ENCODE assay signal across 25 cellular contexts in the genomic region with DNA sequence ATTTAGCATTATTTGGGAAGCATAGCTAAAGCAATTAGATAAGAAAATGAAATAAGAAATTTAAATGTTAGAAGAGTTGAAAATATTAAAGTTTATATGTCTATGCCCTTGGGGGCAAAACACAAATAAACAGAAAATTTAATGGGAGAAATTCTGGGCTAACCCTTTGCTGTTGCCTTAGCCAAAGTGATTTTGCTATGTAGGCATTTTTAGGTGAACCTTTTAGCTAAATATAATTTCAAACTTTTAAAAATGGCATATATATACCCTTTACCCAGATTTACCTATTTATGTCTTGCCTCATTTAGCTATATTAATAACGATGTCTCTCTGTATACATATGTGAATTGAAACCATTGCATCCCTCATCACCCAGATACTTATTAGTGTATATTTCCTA.
"Had no signal": no experiment of that assay in that cellular context is flagged by ENCODE, and none has a peak within 500 bp of the region (broad histone marks: within the 10 kb centered on the region; RNA-seq: fewer than 3 reads in every experiment).

No MANE protein-coding gene starts in this region.

- DNase-seq: dermis blood vessel endothelial cell; dorsolateral prefrontal cortex; effector CD4-positive, alpha-beta T cell; effector memory CD4-positive, alpha-beta T cell; foreskin keratinocyte; heart left ventricle; hypothalamus; immature natural killer cell; islet precursor cell; kidney; left cardiac atrium; left lung; left ventricle myocardium superior; lower lobe of right lung; mesenchymal stem cell; mucosa of descending colon; naive B cell had no signal

- H3K9me3 ChIP-seq: esophagus muscularis mucosa, gastroesophageal sphincter, heart left ventricle, left lung, lower lobe of right lung, mucosa of descending colon had no signal

- FAIRE-seq: colon, endothelial cell of umbilical vein, frontal cortex, kidney had no signal

- H3K27me3 Mint-ChIP-seq: naive B cell had no signal

- H3K27ac Mint-ChIP-seq: mesothelial cell of epicardium had no signal

- H3K4me1 Mint-ChIP-seq: mesothelial cell of epicardium had no signal

- H3K27me3 ChIP-seq: dorsolateral prefrontal cortex, esophagus muscularis mucosa, foreskin keratinocyte, gastroesophageal sphincter, heart left ventricle, hepatocyte, left lung had no signal

- H3K4me3 Mint-ChIP-seq: immature natural killer cell, mesothelial cell of epicardium, naive B cell had no signal

- H2AFZ ChIP-seq: hepatocyte had no signal

- H3K79me2 ChIP-seq: hepatocyte had no signal

- H3K4me3 ChIP-seq: coronary artery, dorsolateral prefrontal cortex, esophagus muscularis mucosa, gastroesophageal sphincter, heart left ventricle, hepatocyte, left lung, lower lobe of right lung, mucosa of descending colon had no signal

- ATAC-seq: foreskin keratinocyte, gastroesophageal sphincter, heart left ventricle, left cardiac atrium, left lung, left ventricle myocardium superior, lower lobe of right lung, mucosa of descending colon had no signal

- H3K4me1 ChIP-seq: esophagus muscularis mucosa, gastroesophageal sphincter, left lung, lower lobe of right lung had no signal

- H3K27ac ChIP-seq: coronary artery, dorsolateral prefrontal cortex, esophagus muscularis mucosa, foreskin keratinocyte, gastroesophageal sphincter, heart left ventricle, hepatocyte, left lung, lower lobe of right lung had no signal

- H3K9me3 Mint-ChIP-seq: immature natural killer cell, naive B cell had no signal

- H3K4me2 ChIP-seq: hepatocyte had no signal

- H3K36me3 ChIP-seq: lower lobe of right lung had no signal
